ENCODE assay signal across 8 cellular contexts in genomic region chr19:50003810-50004419, GRCh38. TPM values are rescaled to one million over a fixed set of nuclear protein-coding genes. Genes with fewer than 3 reads are reported as not detected.
DNase-seq lines count a peak whose midpoint lies in the region; ATAC-seq and TF ChIP-seq lines count a peak whose summit lies in the region.

No MANE protein-coding gene starts in this region.

- H3K4me1 Mint-ChIP-seq in Caco-2 (ENCODE audit: low read depth, unreplicated experiment) = no peaks in the 10 kb centered on the region

- H3K9me3 ChIP-seq in sigmoid colon (no peaks in the 10 kb centered on the region), Caco-2 (no peaks in the 10 kb centered on the region)
- H3K9me3 ChIP-seq in effector memory CD4-positive, alpha-beta T cell (ENCODE audit: control insufficient read depth, low read length) = no peaks in the 10 kb centered on the region

- TF ChIP-seq CTCF in GM20000 (IDR thresholded peaks at IDR 0.05; ENCODE audit: extremely low read depth, missing control alignments) (no peak), sigmoid colon (IDR thresholded peaks at IDR 0.05) (no peak), Caco-2 (IDR thresholded peaks at IDR 0.05; ENCODE audit: insufficient read depth in 1 of 2, low read depth in 1 of 2, low read length in 1 of 2, severe bottlenecking in 1 of 2, unreplicated experiment in 1 of 2) (no peak)

- H3K27ac ChIP-seq in sigmoid colon = peak overlapping the region; percentile 79 to 85 (median 80)
- H3K27ac ChIP-seq in effector memory CD4-positive, alpha-beta T cell (ENCODE audit: insufficient read depth, low read length, poor library complexity, severe bottlenecking) = no peak overlapping the region

- no peak for TF ChIP-seq POLR2A in sigmoid colon (IDR thresholded peaks at IDR 0.05)

- CTCF ChIA-PET in Caco-2 (lab: Charles Lee) = no interaction called here

- no peaks in the 10 kb centered on the region for H3K27me3 Mint-ChIP-seq in Caco-2 (ENCODE audit: insufficient read depth, unreplicated experiment)

- 82 to 85% methylated on average over 11 of the region's 11 CpGs for WGBS in sigmoid colon, 2 donors

- no TSS peak for BruUV-seq in Caco-2 (replicated peaks; lab: Mats Ljungman, UMichigan)

- no peak for TF ChIP-seq EP300 in sigmoid colon (IDR thresholded peaks at IDR 0.05)

- in situ Hi-C loops in ACHN (cut with HindIII; ENCODE audit: low pct_ligation_motif_present, low pct_unique_long_range_greater_than_20kb, low sequenced_read_pairs) = no loop called here

- intact Hi-C loops in sigmoid colon (cut with DNase I) (no loop called here), Caco-2 (cut with micrococcal nuclease; ENCODE audit: unreplicated experiment) (no loop called here)

- H3K27me3 ChIP-seq in sigmoid colon (no peaks in the 10 kb centered on the region), Caco-2 (replicated peaks; ENCODE audit: control insufficient read depth, insufficient read depth, low read length) (no peaks in the 10 kb centered on the region)
- no peaks in the 10 kb centered on the region for H3K27me3 ChIP-seq in effector memory CD4-positive, alpha-beta T cell (replicated peaks; ENCODE audit: control insufficient read depth, insufficient read depth, low read length, poor library complexity, severe bottlenecking)

- H3K36me3 Mint-ChIP-seq in Caco-2 (ENCODE audit: insufficient read depth, unreplicated experiment) = peaks cover 44% of the 10 kb centered on the region

- DNase-seq in ACHN (peak; percentile 94), GM20000 (ENCODE audit: low spot score) (peak; percentile 59), T1000 (lab: John Stamatoyannopoulos, UW) (peak; percentile 70), sigmoid colon (peak; percentile 83), Caco-2 (no peak)
- no peak for DNase-seq in effector memory CD4-positive, alpha-beta T cell

- H3K4me3 ChIP-seq in sigmoid colon = no peak overlapping the region
- H3K4me3 ChIP-seq in effector memory CD4-positive, alpha-beta T cell (ENCODE audit: insufficient read depth, low read depth, low read length, poor library complexity, severe bottlenecking) = no peak overlapping the region
- no peak overlapping the region for H3K4me3 ChIP-seq in Caco-2 (ENCODE audit: low read depth, low read length)

- POLR2A ChIA-PET in Caco-2 (lab: Charles Lee) = no interaction called here

- no peaks in the 10 kb centered on the region for H3K9me3 Mint-ChIP-seq in Caco-2 (ENCODE audit: unreplicated experiment)

- H3K4me3 Mint-ChIP-seq in Caco-2 (ENCODE audit: unreplicated experiment) = no peak overlapping the region

- H3K36me3 ChIP-seq in sigmoid colon = peaks cover 24 to 84% (median 63%) of the 10 kb centered on the region in 4 donors
- H3K36me3 ChIP-seq in effector memory CD4-positive, alpha-beta T cell (ENCODE audit: control insufficient read depth, insufficient read depth, low read length) = peaks cover 88% of the 10 kb centered on the region
- peaks cover 2% of the 10 kb centered on the region; the same call in 1 of the 2 replicates for H3K36me3 ChIP-seq in Caco-2 (ENCODE audit: control insufficient read depth, insufficient read depth, low read length)

- H3K27ac Mint-ChIP-seq in Caco-2 (ENCODE audit: unreplicated experiment) = no peak overlapping the region

- H3K4me1 ChIP-seq in sigmoid colon = peaks cover 0 to 36% (median 24%) of the 10 kb centered on the region in 4 donors
- H3K4me1 ChIP-seq in effector memory CD4-positive, alpha-beta T cell (ENCODE audit: control insufficient read depth, insufficient read depth, low read length, poor library complexity, severe bottlenecking) = peaks cover 9% of the 10 kb centered on the region
- H3K4me1 ChIP-seq in Caco-2 = no peaks in the 10 kb centered on the region

- ATAC-seq in esophagus mucosa = peak; percentile 73
- ATAC-seq in HG03571 (IDR thresholded peaks at IDR 0.05; ENCODE audit: unreplicated experiment) = no peak

RNA-seq across cellular contexts. Expression of gene VRK3, which starts 21.3 kb away (rescaled TPM):
- total RNA-seq in esophagus mucosa = 20.3 TPM
- total RNA-seq in sigmoid colon = 10 to 100 TPM; 17.4 to 30.7 (median 24.8) TPM
- 10 to 100 TPM; 31.2 to 51.6 (median 45.8) TPM for polyA plus RNA-seq in sigmoid colon
- 44.2 and 46.3 TPM in 2 replicates for total RNA-seq in Caco-2 (2022)

RNA-seq across cellular contexts. Expression of gene ZNF473, which starts 21.9 kb away (rescaled TPM):
- total RNA-seq in esophagus mucosa (6.7 TPM), sigmoid colon (10 to 100 TPM in 2 of 4 donors, 1 to 10 TPM in 2; 5.8 to 13.2 (median 9.3) TPM), Caco-2 (2022) (22.3 and 24.9 TPM in 2 replicates)
- polyA plus RNA-seq in sigmoid colon = 1 to 10 TPM in 2 of 3 donors, under 1 TPM in 1; 0.92 to 2.7 (median 1.8) TPM

RNA-seq across cellular contexts. Expression of gene SIGLEC11, which starts 42.9 kb away (rescaled TPM):
- not detected for total RNA-seq in esophagus mucosa
- 1 to 10 TPM in 3 of 4 donors, not detected in 1; 1.4 to 2.5 (median 2.1) TPM for total RNA-seq in sigmoid colon
- 1 to 10 TPM in 1 of 3 donors, under 1 TPM in 2; 0.60 to 1.8 (median 0.66) TPM for polyA plus RNA-seq in sigmoid colon
- not detected in 2 replicates for total RNA-seq in Caco-2 (2022)

Comparison
In these comparisons a context has a peak if more than half of its experiments do, and no peak if none do; other contexts are left out.
1. DNase-seq: peak in ACHN (single experiment), GM20000 (single experiment), T1000 (single experiment) and sigmoid colon (single experiment); none in effector memory CD4-positive, alpha-beta T cell (0 of 3) and Caco-2 (0 of 2).